21 cellular contexts compared by ENCODE assay signal in genomic region chr3:105347625-105348302, GRCh38. TPM values are rescaled to one million over a fixed set of nuclear protein-coding genes. Genes with fewer than 3 reads are reported as not detected.
DNase-seq lines count a peak whose midpoint lies in the region; ATAC-seq and TF ChIP-seq lines count a peak whose summit lies in the region.
"Had no signal": no experiment of that assay in that cellular context is flagged by ENCODE, and none has a peak within 500 bp of the region (broad histone marks: within the 10 kb centered on the region; RNA-seq: fewer than 3 reads in every experiment).

No MANE protein-coding gene starts in this region.

- H2AFZ ChIP-seq in Karpas-422 (ENCODE audit: low read length): no peak overlapping the region

- H3K9me3 ChIP-seq in Karpas-422 (ENCODE audit: low read length): no peaks in the 10 kb centered on the region
- H3K9me3 ChIP-seq: esophagus squamous epithelium, right lobe of liver, uterus had no signal

- H4K20me1 ChIP-seq in Karpas-422 (ENCODE audit: insufficient read depth, low read depth, low read length): no peaks in the 10 kb centered on the region

- H3K4me3 Mint-ChIP-seq in activated B cell treated with CpG ODN at 0.5 μM for 24 hours: no peak overlapping the region
- H3K4me3 Mint-ChIP-seq: activated CD4-positive, alpha-beta memory T cell treated with anti-CD3 and anti-CD28 coated beads for 36 hours; activated T-helper 17 cell treated with anti-CD3 and anti-CD28 coated beads, Interleukin-2, amount 50 U/mL, for 72 hours; nephron progenitor cell had no signal

- no peaks in the 10 kb centered on the region for H3K27me3 ChIP-seq in Karpas-422 (ENCODE audit: low read length)
- H3K27me3 ChIP-seq: right lobe of liver, uterus had no signal

- CTCF ChIA-PET in activated B cell treated with CpG ODN at 0.5 μM for 24 hours (lab: Charles Lee): no interaction called here

- H3K4me1 Mint-ChIP-seq in activated B cell treated with CpG ODN at 0.5 μM for 24 hours: peaks cover 15% of the 10 kb centered on the region
- H3K4me1 Mint-ChIP-seq: activated T-helper 17 cell treated with anti-CD3 and anti-CD28 coated beads, Interleukin-2, amount 50 U/mL, for 72 hours; nephron progenitor cell had no signal

- H3K9ac ChIP-seq in Karpas-422 (ENCODE audit: low read length): no peak overlapping the region

- no peak overlapping the region for H3K4me2 ChIP-seq in Karpas-422 (ENCODE audit: low read depth, low read length, poor library complexity, severe bottlenecking)

- intact Hi-C loops in activated B cell treated with CpG ODN at 0.5 μM for 24 hours (cut with micrococcal nuclease): loop anchor here (1.0 to 2.0 kb wide), 2 partner anchors 19 to 25 kb away; partner anchors contain the start of gene ALCAM
- intact Hi-C loops in posterior cingulate gyrus (cut with DNase I): no loop called here

- H3K79me2 ChIP-seq in Karpas-422 (ENCODE audit: low read length): no peaks in the 10 kb centered on the region

- no peak for TF ChIP-seq CTCF in activated B cell treated with CpG ODN at 0.5 μM for 24 hours (IDR thresholded peaks at IDR 0.05)

- H3K9me3 Mint-ChIP-seq in activated B cell treated with CpG ODN at 0.5 μM for 24 hours: no peaks in the 10 kb centered on the region
- H3K9me3 Mint-ChIP-seq: activated CD4-positive, alpha-beta memory T cell treated with anti-CD3 and anti-CD28 coated beads for 36 hours; activated T-helper 17 cell treated with anti-CD3 and anti-CD28 coated beads, Interleukin-2, amount 50 U/mL, for 72 hours; nephron progenitor cell had no signal

- H3K9me2 ChIP-seq in Karpas-422 (replicated peaks; ENCODE audit: insufficient read depth, low read length): no peaks in the 10 kb centered on the region

- ATAC-seq in GM18867 (IDR thresholded peaks at IDR 0.05; ENCODE audit: unreplicated experiment) (peak; percentile 90), GM21576 (IDR thresholded peaks at IDR 0.05; ENCODE audit: unreplicated experiment) (peak; percentile 81), HG02981 (IDR thresholded peaks at IDR 0.05; ENCODE audit: unreplicated experiment) (peak; percentile 85), activated B cell treated with CpG ODN at 0.5 μM for 24 hours (ENCODE audit: low read depth) (peak; percentile 93)
- ATAC-seq: activated T-helper 17 cell treated with anti-CD3 and anti-CD28 coated beads, Interleukin-2, amount 50 U/mL, for 72 hours; left lobe of liver; right lobe of liver had no signal

- peak overlapping the region; percentile 16 for H3K27ac Mint-ChIP-seq in activated B cell treated with CpG ODN at 0.5 μM for 24 hours
- H3K27ac Mint-ChIP-seq: activated CD4-positive, alpha-beta memory T cell treated with anti-CD3 and anti-CD28 coated beads for 36 hours; activated T-helper 17 cell treated with anti-CD3 and anti-CD28 coated beads, Interleukin-2, amount 50 U/mL, for 72 hours; nephron progenitor cell had no signal

- no peaks in the 10 kb centered on the region for H3K4me1 ChIP-seq in Karpas-422 (ENCODE audit: low read length)
- H3K4me1 ChIP-seq: esophagus squamous epithelium, right lobe of liver, uterus had no signal

- H3K27me3 Mint-ChIP-seq in activated B cell treated with CpG ODN at 0.5 μM for 24 hours: peaks cover 3% of the 10 kb centered on the region

- H3K4me3 ChIP-seq in Karpas-422 (ENCODE audit: low read length): no peak overlapping the region
- H3K4me3 ChIP-seq: esophagus squamous epithelium, right lobe of liver, uterus had no signal

- H3K27ac ChIP-seq in Karpas-422 (ENCODE audit: low read length): no peak overlapping the region
- H3K27ac ChIP-seq: esophagus squamous epithelium, right lobe of liver, uterus had no signal

- no peak for DNase-seq in activated B cell treated with CpG ODN at 0.5 μM for 24 hours
- no peak for DNase-seq in Karpas-422
- no peak for DNase-seq in LoVo (ENCODE audit: low spot score)
- DNase-seq in posterior cingulate gyrus: no peak
- no peak for DNase-seq in stimulated activated CD4-positive, alpha-beta T cell treated with anti-CD3 and anti-CD28 coated beads, Interleukin-4, amount 100 ng/mL, for 24 hours
- DNase-seq: activated CD4-positive, alpha-beta memory T cell treated with anti-CD3 and anti-CD28 coated beads for 36 hours; anterior cingulate cortex; esophagus squamous epithelium; NCI-H2081; NCI-H774; nephron progenitor cell; right lobe of liver; stimulated activated CD4-positive, alpha-beta T cell treated with anti-CD3 and anti-CD28 coated beads, Interleukin-4, amount 100 ng/mL, for 4 hours; stimulated activated naive CD4-positive, alpha-beta T cell; T-helper 2 cell; uterus had no signal

- no peaks in the 10 kb centered on the region for H3K36me3 ChIP-seq in Karpas-422 (ENCODE audit: insufficient read depth, low read length)
- H3K36me3 ChIP-seq: esophagus squamous epithelium, right lobe of liver, uterus had no signal

- POLR2A ChIA-PET in activated B cell treated with CpG ODN at 0.5 μM for 24 hours (lab: Charles Lee): interaction anchor here (1.0 to 2.0 kb wide), 3 partner anchors 13 to 21 kb away, joined by 3 to 9 read pairs (median 3); no protein-coding TSS in a partner anchor

- no peaks in the 10 kb centered on the region for H3K36me3 Mint-ChIP-seq in activated B cell treated with CpG ODN at 0.5 μM for 24 hours (ENCODE audit: low read depth)
- H3K36me3 Mint-ChIP-seq: activated CD4-positive, alpha-beta memory T cell treated with anti-CD3 and anti-CD28 coated beads for 36 hours had no signal

RNA-seq across cellular contexts. Expression of gene ALCAM, which starts 18.9 kb away (rescaled TPM):
- 27.6 and 28.5 TPM in 2 replicates for total RNA-seq in activated B cell treated with CpG ODN at 0.5 μM for 24 hours
- 5.8 and 16.4 TPM in 2 replicates for total RNA-seq in Karpas-422 (2014; rRNA removed; shearing (Covaris generic); ENCODE audit: low replicate concordance)
